Comparison of ENCODE assay signal across 11 cellular contexts in genomic region chr5:59745422-59745863, GRCh38.
DNase-seq lines count a peak whose midpoint lies in the region; ATAC-seq, FAIRE-seq and TF ChIP-seq lines count a peak whose summit lies in the region.
"Had no signal": no experiment of that assay in that cellular context is flagged by ENCODE, and none has a peak within 500 bp of the region (broad histone marks: within the 10 kb centered on the region; RNA-seq: fewer than 3 reads in every experiment).

No MANE protein-coding gene starts in this region.

- TF ChIP-seq CTCF in foreskin fibroblast (IDR thresholded peaks at IDR 0.05; ENCODE audit: low read depth, low read length) (no peak), endodermal cell (conservative IDR thresholded peaks at IDR 0.05) (no peak)

- peak overlapping the region in 1 of 2 donors; percentile 32 for H3K4me3 ChIP-seq in foreskin fibroblast (ENCODE audit: low read depth in 1 of 2, low read length in 2 of 2)
- H3K4me3 ChIP-seq in endodermal cell (ENCODE audit: low read length), result no peak overlapping the region

- H3K9ac ChIP-seq in endodermal cell (ENCODE audit: extremely low read depth, low read length, poor library complexity, severe bottlenecking), result no peak overlapping the region

- no peaks in the 10 kb centered on the region for H3K27me3 Mint-ChIP-seq in endodermal cell (ENCODE audit: insufficient read depth)

- no peaks in the 10 kb centered on the region for H3K4me1 Mint-ChIP-seq in endodermal cell

- no peaks in the 10 kb centered on the region for H3K4me1 ChIP-seq in endodermal cell (ENCODE audit: control insufficient read depth, insufficient read depth, low read length)

- no peaks in the 10 kb centered on the region for H3K27me3 ChIP-seq in endodermal cell (ENCODE audit: control insufficient read depth, insufficient read depth, low read length, poor library complexity, severe bottlenecking)

- ATAC-seq in HG03095 (IDR thresholded peaks at IDR 0.05; ENCODE audit: unreplicated experiment), result no peak

- no peak overlapping the region for H3K4me3 Mint-ChIP-seq in endodermal cell

- no peak overlapping the region for H3K27ac Mint-ChIP-seq in endodermal cell

- H3K36me3 ChIP-seq in endodermal cell (ENCODE audit: control insufficient read depth, insufficient read depth, low read length), result no peaks in the 10 kb centered on the region

- in situ Hi-C loops in G401 (cut with HindIII; ENCODE audit: low sequenced_read_pairs), result no loop called here

- no peaks in the 10 kb centered on the region for H3K9me3 Mint-ChIP-seq in endodermal cell

- no peak for FAIRE-seq in RCC 7860 (lab: Jason Lieb, UNC)
- FAIRE-seq: G401.6 had no signal

- H3K27ac ChIP-seq in endodermal cell (ENCODE audit: low read depth, low read length), result no peak overlapping the region

- DNase-seq in G401 (ENCODE audit: low spot score), result peak; percentile 37
- peak; percentile 25 for DNase-seq in RCC 7860 (ENCODE audit: low spot score)
- DNase-seq in foreskin fibroblast, result peak; percentile 75 to 78
- DNase-seq in retina, result peak; percentile 55
- no peak for DNase-seq in DMS153 treated with DMSO at 0.1 percent for 48 hours (lab: John Stamatoyannopoulos, UW; ENCODE audit: unreplicated experiment)
- no peak for DNase-seq in NCI-H510A (lab: John Stamatoyannopoulos, UW)
- DNase-seq in endodermal cell, result no peak
- DNase-seq: activated T-cell treated with anti-CD3 and anti-CD28 coated beads, Interleukin-2, amount 50 U/mL, for 48 hours; stimulated activated CD4-positive, alpha-beta T cell treated with anti-CD3 and anti-CD28 coated beads, Interleukin-2, amount 100 ng/mL, for 24 hours had no signal

- 75 to 92% methylated on average over 4 to 7 of the region's 7 CpGs for WGBS in endodermal cell (ENCODE audit: insufficient coverage in 1 of 2, insufficient read length in 1 of 2), 2 experiments

- H3K9me3 ChIP-seq in endodermal cell (ENCODE audit: control insufficient read depth, low read length), result no peaks in the 10 kb centered on the region

- no peaks in the 10 kb centered on the region for H3K36me3 Mint-ChIP-seq in endodermal cell (ENCODE audit: low read depth)

Comparison
In these comparisons a context has a peak if more than half of its experiments do, and no peak if none do; other contexts are left out.
1. DNase-seq: peak in G401 (single experiment), RCC 7860 (single experiment), foreskin fibroblast (2 of 2) and retina (single experiment); none in DMS153 treated with DMSO at 0.1 percent for 48 hours (single experiment), NCI-H510A (single experiment) and endodermal cell (single experiment).